ENCODE assay signal across 8 cellular contexts in genomic region chr4:186192068-186192751, GRCh38. TPM values are rescaled to one million over a fixed set of nuclear protein-coding genes. Genes with fewer than 3 reads are reported as not detected.
A peak's percentile ranks its signal among the peaks of the same experiment; 100 is the strongest.
DNase-seq lines count a peak whose midpoint lies in the region; ATAC-seq lines count a peak whose summit lies in the region.

No MANE protein-coding gene starts in this region.

- H3K36me3 ChIP-seq in MG63 (peaks cover 2% of the 10 kb centered on the region), mesodermal cell (ENCODE audit: control insufficient read depth, insufficient read depth, low read length) (peaks cover 4% of the 10 kb centered on the region)

- POLR2A ChIA-PET in activated CD4-positive, alpha-beta memory T cell treated with anti-CD3 and anti-CD28 coated beads, Interleukin-2, amount 10 ng/mL, durations not matched to agents 7 days and 5 days (lab: Charles Lee), result interaction anchor here (1.6 to 5.2 kb wide), 4 partner anchors 12 to 124 kb away, joined by 6 to 84 read pairs (median 12); partner anchors contain the start of gene TLR3

- H3K9me3 ChIP-seq in MG63 (no peaks in the 10 kb centered on the region), mesodermal cell (ENCODE audit: control insufficient read depth, low read length) (no peaks in the 10 kb centered on the region)

- H3K4me3 Mint-ChIP-seq in activated CD4-positive, alpha-beta memory T cell treated with anti-CD3 and anti-CD28 coated beads, Interleukin-2, amount 10 ng/mL, durations not matched to agents 7 days and 5 days, result peak overlapping the region; percentile 83

- peak overlapping the region; percentile 76 for H3K4me3 ChIP-seq in MG63
- peak overlapping the region; percentile 72 for H3K4me3 ChIP-seq in mesodermal cell (ENCODE audit: extremely low read depth, insufficient read depth, low read length, poor library complexity, severe bottlenecking)

- peak overlapping the region; percentile 87 for H3K27ac Mint-ChIP-seq in activated CD4-positive, alpha-beta memory T cell treated with anti-CD3 and anti-CD28 coated beads, Interleukin-2, amount 10 ng/mL, durations not matched to agents 7 days and 5 days

- no peaks in the 10 kb centered on the region for H3K27me3 ChIP-seq in MG63

- H3K27ac ChIP-seq in mesodermal cell (ENCODE audit: low read depth, low read length, severe bottlenecking), result peak overlapping the region; percentile 76

- ATAC-seq in GM21423 (IDR thresholded peaks at IDR 0.05; ENCODE audit: unreplicated experiment), result peak; percentile 16

- peaks cover 31% of the 10 kb centered on the region for H3K4me1 Mint-ChIP-seq in activated CD4-positive, alpha-beta memory T cell treated with anti-CD3 and anti-CD28 coated beads, Interleukin-2, amount 10 ng/mL, durations not matched to agents 7 days and 5 days

- H3K27me3 Mint-ChIP-seq in activated CD4-positive, alpha-beta memory T cell treated with anti-CD3 and anti-CD28 coated beads, Interleukin-2, amount 10 ng/mL, durations not matched to agents 7 days and 5 days, result no peaks in the 10 kb centered on the region

- WGBS in mesodermal cell (ENCODE audit: insufficient coverage in 2 of 2), 2 experiments, result 0 to 2% methylated on average over 14 of the region's 24 CpGs

- peak in 12 of 14 donors; percentile 23 to 81 (median 68) for DNase-seq in C1 segment of cervical spinal cord (lab: John Stamatoyannopoulos, UW)
- DNase-seq in MG63, result peak; percentile 72
- DNase-seq in activated CD4-positive, alpha-beta memory T cell treated with anti-CD3 and anti-CD28 coated beads, Interleukin-2, amount 10 ng/mL, durations not matched to agents 7 days and 5 days, result peak; percentile 36
- peak; percentile 29 for DNase-seq in epidermal melanocyte (ENCODE audit: insufficient read length, low spot score)
- DNase-seq in superior temporal gyrus (ENCODE audit: extremely low spot score), result peak; percentile 76
- no peak for DNase-seq in NCI-H446 treated with DMSO at 0.1 percent for 48 hours (lab: John Stamatoyannopoulos, UW)

- H3K36me3 Mint-ChIP-seq in activated CD4-positive, alpha-beta memory T cell treated with anti-CD3 and anti-CD28 coated beads, Interleukin-2, amount 10 ng/mL, durations not matched to agents 7 days and 5 days (ENCODE audit: low read depth), result peaks cover 15% of the 10 kb centered on the region

- CTCF ChIA-PET in activated CD4-positive, alpha-beta memory T cell treated with anti-CD3 and anti-CD28 coated beads, Interleukin-2, amount 10 ng/mL, durations not matched to agents 7 days and 5 days (lab: Charles Lee), result interaction anchor here (0.7 to 4.1 kb wide), 7 partner anchors 9 to 154 kb away, joined by 3 to 23 read pairs (median 8); partner anchors contain the start of gene TLR3

- H3K9me3 Mint-ChIP-seq in activated CD4-positive, alpha-beta memory T cell treated with anti-CD3 and anti-CD28 coated beads, Interleukin-2, amount 10 ng/mL, durations not matched to agents 7 days and 5 days, result no peaks in the 10 kb centered on the region

- no peaks in the 10 kb centered on the region for H3K4me1 ChIP-seq in mesodermal cell (ENCODE audit: control insufficient read depth, insufficient read depth, low read length, poor library complexity, severe bottlenecking)

RNA-seq across cellular contexts. Expression of gene CYP4V2, which starts 0.8 kb away (rescaled TPM):
- total RNA-seq in MG63 (2014; rRNA removed; shearing (Covaris generic); ENCODE audit: low replicate concordance), result 15.2 and 22.0 TPM in 2 replicates
- 10 to 100 TPM; 10.0 to 10.9 TPM for total RNA-seq in activated CD4-positive, alpha-beta memory T cell treated with anti-CD3 and anti-CD28 coated beads, Interleukin-2, amount 10 ng/mL, durations not matched to agents 7 days and 5 days
- polyA plus RNA-seq in mesodermal cell (2013, experiment 1 of 2), result 1.8 TPM
- 2.0 TPM for polyA plus RNA-seq in mesodermal cell (2013, experiment 2 of 2)

RNA-seq across cellular contexts. Expression of gene KLKB1, which starts 35.1 kb away (rescaled TPM):
- not detected in 2 replicates for total RNA-seq in MG63 (2014; rRNA removed; shearing (Covaris generic); ENCODE audit: low replicate concordance)
- total RNA-seq in activated CD4-positive, alpha-beta memory T cell treated with anti-CD3 and anti-CD28 coated beads, Interleukin-2, amount 10 ng/mL, durations not matched to agents 7 days and 5 days, result not detected
- polyA plus RNA-seq in mesodermal cell (2013, experiment 1 of 2), result not detected
- polyA plus RNA-seq in mesodermal cell (2013, experiment 2 of 2), result not detected
